20 cellular contexts compared by ENCODE assay signal in the genomic region with DNA sequence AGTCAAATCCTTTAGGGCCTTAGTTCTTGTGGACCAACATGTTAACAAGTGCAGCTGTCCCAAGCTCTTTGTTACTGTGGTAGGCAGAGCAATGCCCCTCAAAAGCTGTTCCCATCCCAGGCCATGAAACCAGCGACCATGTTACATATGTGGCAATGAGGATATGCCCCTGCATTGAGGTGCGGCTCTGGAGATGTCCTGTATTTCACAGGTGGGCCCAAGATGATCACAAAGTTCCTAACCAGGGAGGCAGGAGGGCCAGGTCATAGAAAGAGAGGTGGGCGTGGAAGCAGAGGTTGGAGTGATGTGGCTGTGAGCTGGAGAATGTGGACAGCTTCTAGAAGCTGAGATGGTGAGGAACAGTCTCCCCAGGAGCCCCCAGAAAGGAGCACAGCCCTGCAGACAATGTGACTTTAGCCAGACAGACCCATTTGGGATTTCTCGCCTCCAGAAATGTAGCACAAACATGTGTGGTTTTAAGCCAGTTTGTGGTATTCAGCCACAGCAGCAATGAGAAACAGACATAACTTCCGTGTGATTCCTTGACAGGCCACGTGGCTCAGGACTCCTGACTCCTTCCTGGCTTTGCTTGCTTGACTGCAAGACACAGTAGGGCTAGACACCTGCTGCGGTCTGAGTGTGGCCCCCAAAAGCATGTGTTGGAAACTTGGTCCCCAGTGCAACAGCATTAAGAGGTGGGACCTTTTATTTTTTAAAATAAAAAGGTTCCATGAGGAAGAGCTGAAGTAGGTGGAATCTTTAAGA.
"Had no signal": no experiment of that assay in that cellular context is flagged by ENCODE, and none has a peak within 500 bp of the region (broad histone marks: within the 10 kb centered on the region; RNA-seq: fewer than 3 reads in every experiment).

No MANE protein-coding gene starts in this region.

- H3K27ac ChIP-seq: HL-60, RWPE1, SJCRH30 had no signal

- H3K4me3 ChIP-seq: SJCRH30 had no signal

- H3K36me3 ChIP-seq: SJCRH30 had no signal

- H3K36me3 Mint-ChIP-seq: IgD-negative memory B cell had no signal

- H3K27me3 Mint-ChIP-seq: IgD-negative memory B cell had no signal

- H3K9me3 ChIP-seq: SJCRH30 had no signal

- H3K4me3 Mint-ChIP-seq: IgD-negative memory B cell had no signal

- H3K27me3 ChIP-seq: SJCRH30 had no signal

- H3K4me1 ChIP-seq: SJCRH30 had no signal

- H3K27ac Mint-ChIP-seq: IgD-negative memory B cell had no signal

- ATAC-seq: Panc1, PC-3, SK-N-SH treated with all-trans-retinoic acid at 6 μM for 48 hours had no signal

- DNase-seq: Kasumi-1, KG1, MM.1S, NCI-H1092 treated with DMSO at 0.1 percent for 48 hours, NCI-H1436, NCI-H187 treated with DMSO at 0.1 percent for 48 hours, NCI-H2029 treated with DMSO at 0.1 percent for 48 hours, NCI-H2171 treated with DMSO at 0.1 percent for 48 hours, NCI-H345, NCI-H524, NCI-H526 treated with DMSO at 0.1 percent for 48 hours, NCI-H748 treated with DMSO at 0.1 percent for 48 hours, PC-3, SHP77, SJCRH30 had no signal
